ENCODE assay signal across 23 cellular contexts in the genomic region with DNA sequence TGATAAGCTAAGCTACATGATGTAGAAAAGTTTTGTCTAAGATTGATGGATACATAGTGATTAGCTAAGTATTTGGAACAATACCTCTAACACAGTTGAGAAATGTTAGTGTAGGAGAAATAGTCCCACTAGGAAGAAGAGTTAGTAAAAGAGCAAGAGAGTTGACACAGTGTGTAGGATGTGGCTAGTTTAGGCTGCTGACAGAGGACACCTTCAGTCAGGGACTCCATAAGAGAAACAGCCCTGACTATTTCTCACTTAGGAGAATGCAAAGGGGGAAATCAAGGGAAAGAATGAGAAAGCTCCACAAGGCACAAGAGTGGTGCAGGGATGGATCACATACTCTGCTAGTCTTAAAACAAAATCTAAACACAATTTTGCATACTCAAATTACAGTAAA.
"Had no signal": no experiment of that assay in that cellular context is flagged by ENCODE, and none has a peak within 500 bp of the region (broad histone marks: within the 10 kb centered on the region; RNA-seq: fewer than 3 reads in every experiment).

No MANE protein-coding gene starts in this region.

- H3K4me3 Mint-ChIP-seq: activated naive CD8-positive, alpha-beta T cell; activated T-cell treated with anti-CD3 and anti-CD28 coated beads, Interleukin-2, amount 50 U/mL, for 24 hours; activated T-helper 17 cell treated with anti-CD3 and anti-CD28 coated beads, Interleukin-2, amount 50 U/mL, for 72 hours; mesothelial cell of epicardium; natural killer cell; type B pancreatic cell; WTC11 had no signal

- H3K36me3 Mint-ChIP-seq: activated naive CD8-positive, alpha-beta T cell; mesothelial cell of epicardium; natural killer cell; type B pancreatic cell had no signal

- H3K9me3 ChIP-seq: neutrophil, ovary, thoracic aorta, vagina had no signal

- H3K27me3 ChIP-seq: neutrophil, ovary, vagina had no signal

- H3K4me3 ChIP-seq: left ventricle myocardium inferior, ovary, thoracic aorta, vagina had no signal

- DNase-seq: activated CD8-positive, alpha-beta memory T cell treated with anti-CD3 and anti-CD28 coated beads for 24 hours; activated CD8-positive, alpha-beta memory T cell treated with anti-CD3 and anti-CD28 coated beads, Interleukin-2, amount 50 U/mL, for 4 hours; activated naive CD4-positive, alpha-beta T cell; activated T-cell treated with anti-CD3 and anti-CD28 coated beads, Interleukin-2, amount 50 U/mL, for 24 hours; amniotic stem cell; cerebellar nuclear complex; cortex of kidney; left ventricle myocardium inferior; natural killer cell; ovary; right cardiac atrium; stimulated activated CD4-positive, alpha-beta T cell treated with anti-CD3 and anti-CD28 coated beads, Interleukin-4, amount 100 ng/mL, for 24 hours; stimulated activated naive CD4-positive, alpha-beta T cell treated with Interleukin-2 at 50 U/mL for 16 hours; T1000 had no signal

- H3K27ac Mint-ChIP-seq: activated naive CD8-positive, alpha-beta T cell; activated T-cell treated with anti-CD3 and anti-CD28 coated beads, Interleukin-2, amount 50 U/mL, for 24 hours; activated T-helper 17 cell treated with anti-CD3 and anti-CD28 coated beads, Interleukin-2, amount 50 U/mL, for 72 hours; mesothelial cell of epicardium; natural killer cell; type B pancreatic cell; WTC11 had no signal

- ATAC-seq: activated T-helper 17 cell treated with anti-CD3 and anti-CD28 coated beads, Interleukin-2, amount 50 U/mL, for 72 hours; natural killer cell; right cardiac atrium; WTC11 had no signal

- H3K27me3 Mint-ChIP-seq: activated naive CD8-positive, alpha-beta T cell; activated T-cell treated with anti-CD3 and anti-CD28 coated beads, Interleukin-2, amount 50 U/mL, for 24 hours; activated T-helper 17 cell treated with anti-CD3 and anti-CD28 coated beads, Interleukin-2, amount 50 U/mL, for 72 hours; type B pancreatic cell had no signal

- H3K27ac ChIP-seq: epithelial cell of prostate, left ventricle myocardium inferior, neutrophil, ovary, thoracic aorta, vagina had no signal

- H3K4me1 ChIP-seq: left ventricle myocardium inferior, vagina had no signal

- H3K36me3 ChIP-seq: left ventricle myocardium inferior, neutrophil, ovary, thoracic aorta, vagina had no signal

- H3K4me1 Mint-ChIP-seq: activated T-helper 17 cell treated with anti-CD3 and anti-CD28 coated beads, Interleukin-2, amount 50 U/mL, for 72 hours; mesothelial cell of epicardium; natural killer cell had no signal
